ENCODE assay signal across 9 cellular contexts in the genomic region with DNA sequence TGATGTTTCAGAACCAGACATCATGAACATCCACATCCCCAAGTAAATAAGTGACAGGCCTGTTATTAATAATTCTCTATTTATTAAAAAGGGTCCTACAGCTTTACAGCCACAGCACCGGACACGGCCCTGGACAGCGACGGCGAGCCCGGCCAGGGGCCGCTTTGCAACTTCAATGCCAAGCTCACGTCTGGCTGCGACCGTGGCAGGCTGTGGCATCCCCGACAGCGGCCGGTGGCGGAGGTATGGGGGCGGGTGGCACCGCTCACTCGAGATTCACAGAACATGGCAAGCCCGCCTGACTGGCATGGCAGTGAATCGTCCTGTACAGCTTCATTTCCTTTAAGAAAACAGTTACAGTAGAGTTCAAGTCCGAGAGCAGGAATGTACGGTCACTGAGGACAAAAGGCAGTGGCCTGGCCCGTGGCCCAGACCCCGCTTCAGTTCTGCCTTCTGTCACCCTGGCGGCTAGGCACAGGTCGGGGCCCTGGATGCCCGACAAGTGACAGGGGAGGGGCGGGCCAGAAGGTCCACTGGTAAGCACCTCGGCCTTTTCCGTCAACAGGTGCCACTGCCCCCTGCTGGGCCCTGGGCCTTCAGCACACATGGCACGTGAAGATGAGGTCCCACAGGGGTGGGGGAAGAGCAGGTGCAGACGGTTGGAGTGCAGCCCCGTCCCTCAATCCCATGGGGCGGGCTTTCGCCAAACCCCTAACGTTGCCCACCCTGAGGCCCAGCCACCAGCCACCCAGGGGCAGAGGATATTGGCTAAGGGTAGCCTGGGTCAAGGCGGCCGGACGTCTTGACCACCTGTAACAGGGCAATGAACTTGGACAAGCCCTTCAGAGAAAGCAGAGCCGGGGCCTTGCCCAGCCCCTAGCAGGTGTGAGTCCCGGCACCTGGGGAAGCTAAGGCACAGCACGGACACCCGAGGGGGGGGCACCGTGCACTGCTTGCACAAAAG. TPM values are rescaled to one million over a fixed set of nuclear protein-coding genes. Genes with fewer than 3 reads are reported as not detected.
DNase-seq lines count a peak whose midpoint lies in the region; ATAC-seq, FAIRE-seq and TF ChIP-seq lines count a peak whose summit lies in the region.
"Had no signal": no experiment of that assay in that cellular context is flagged by ENCODE, and none has a peak within 500 bp of the region (broad histone marks: within the 10 kb centered on the region; RNA-seq: fewer than 3 reads in every experiment).

No MANE protein-coding gene starts in this region.

- H3K4me2 ChIP-seq in Loucy (ENCODE audit: low read depth, low read length, poor library complexity, severe bottlenecking): no peak overlapping the region

- no peaks in the 10 kb centered on the region for H3K9me2 ChIP-seq in Loucy (replicated peaks; ENCODE audit: low read depth, low read length)

- in situ Hi-C loops in gastrocnemius medialis (cut with MboI; ENCODE audit: low sequenced_read_pairs in 4 of 4): no loop called here

- intact Hi-C loops in natural killer cell (cut with micrococcal nuclease): loop anchor here (2.0 kb wide), 1 partner anchor 81 kb away; no protein-coding TSS in a partner anchor
- intact Hi-C loops in gastrocnemius medialis (cut with DNase I; ENCODE audit: low total_unique reads): no loop called here

- H3K9me3 Mint-ChIP-seq in effector memory CD8-positive, alpha-beta T cell: no peaks in the 10 kb centered on the region
- H3K9me3 Mint-ChIP-seq in natural killer cell: no peaks in the 10 kb centered on the region

- H2AFZ ChIP-seq in Loucy (ENCODE audit: low read length): no peak overlapping the region

- H3K27ac Mint-ChIP-seq in effector memory CD8-positive, alpha-beta T cell: peak overlapping the region; percentile 64 to 86
- H3K27ac Mint-ChIP-seq in natural killer cell: peak overlapping the region; percentile 47 to 81

- DNase-seq in D721Med (ENCODE audit: insufficient read length, low spot score) (no peak), natural killer cell (no peak), ecto neural progenitor cell (ENCODE audit: low spot score) (no peak), gastrocnemius medialis (no peak), NCI-H1694 treated with DMSO at 0.1 percent for 48 hours (lab: John Stamatoyannopoulos, UW) (no peak)
- DNase-seq in effector memory CD8-positive, alpha-beta T cell: no peak
- no peak for DNase-seq in activated CD4-positive, CD25-positive, alpha-beta regulatory T cell (lab: John Stamatoyannopoulos, UW)

- H3K27me3 ChIP-seq in Loucy (ENCODE audit: insufficient read depth, low read length, poor library complexity, severe bottlenecking): no peaks in the 10 kb centered on the region
- H3K27me3 ChIP-seq in gastrocnemius medialis: no peaks in the 10 kb centered on the region

- FAIRE-seq in D721Med (lab: Jason Lieb, UNC): no peak
- FAIRE-seq: endometrium had no signal

- H3F3A ChIP-seq in Loucy (ENCODE audit: low read depth): no peaks in the 10 kb centered on the region

- peaks cover 12% of the 10 kb centered on the region in 2 donors for H3K4me1 Mint-ChIP-seq in effector memory CD8-positive, alpha-beta T cell (ENCODE audit: low read depth in 2 of 2)
- H3K4me1 Mint-ChIP-seq in natural killer cell: peaks cover 26 to 33% of the 10 kb centered on the region in 2 donors

- H3K36me3 Mint-ChIP-seq in effector memory CD8-positive, alpha-beta T cell (ENCODE audit: insufficient read depth): peaks cover 86% of the 10 kb centered on the region
- H3K36me3 Mint-ChIP-seq in natural killer cell: no peaks in the 10 kb centered on the region

- no peaks in the 10 kb centered on the region for H3K27me3 Mint-ChIP-seq in effector memory CD8-positive, alpha-beta T cell
- H3K27me3 Mint-ChIP-seq in natural killer cell (ENCODE audit: low read depth in 2 of 2): no peaks in the 10 kb centered on the region

- H3K36me3 ChIP-seq in Loucy (ENCODE audit: insufficient read depth, low read length) (peaks cover 68% of the 10 kb centered on the region; the same call in 1 of the 2 replicates), gastrocnemius medialis (peaks cover 0 to 4% of the 10 kb centered on the region in 2 donors)

- H3K4me3 ChIP-seq in Loucy (ENCODE audit: low read length, poor library complexity, severe bottlenecking) (no peak overlapping the region), gastrocnemius medialis (no peak overlapping the region)

- H3K4me1 ChIP-seq in Loucy (ENCODE audit: insufficient read depth, low read length, poor library complexity, severe bottlenecking): no peaks in the 10 kb centered on the region
- H3K4me1 ChIP-seq in gastrocnemius medialis: peaks cover 24 to 44% of the 10 kb centered on the region in 2 donors

- TF ChIP-seq CTCF in D721Med (IDR thresholded peaks at IDR 0.05; ENCODE audit: insufficient read depth, missing control alignments) (peak; percentile 15), Loucy (conservative IDR thresholded peaks at IDR 0.05; ENCODE audit: low read length) (peak; percentile 57), natural killer cell (IDR thresholded peaks at IDR 0.05) (peak; percentile 20), gastrocnemius medialis (IDR thresholded peaks at IDR 0.05 in 4 of 5, conservative IDR thresholded peaks at IDR 0.05 in 1 of 5) (peak in 2 of 5 experiments; percentile 20 to 29)

- H3K9ac ChIP-seq in Loucy (ENCODE audit: low read depth, low read length, poor library complexity, severe bottlenecking): no peak overlapping the region

- H3K4me3 Mint-ChIP-seq in effector memory CD8-positive, alpha-beta T cell: peak overlapping the region in 1 of 2 donors; percentile 8
- H3K4me3 Mint-ChIP-seq in natural killer cell: no peak overlapping the region

- no peak for TF ChIP-seq POLR2A in gastrocnemius medialis (IDR thresholded peaks at IDR 0.05)

- H3K27ac ChIP-seq in gastrocnemius medialis: no peak overlapping the region

- peak; percentile 35 for ATAC-seq in effector memory CD8-positive, alpha-beta T cell (replicated peaks)
- ATAC-seq in natural killer cell: peak in 2 of 3 donors; percentile 29 to 40
- ATAC-seq in gastrocnemius medialis: no peak

- H3K79me2 ChIP-seq in Loucy (ENCODE audit: insufficient read depth, low read length): no peaks in the 10 kb centered on the region

- H3K9me3 ChIP-seq in Loucy (ENCODE audit: insufficient read depth, low read depth, low read length): no peaks in the 10 kb centered on the region
- H3K9me3 ChIP-seq in gastrocnemius medialis: no peaks in the 10 kb centered on the region

- H4K20me1 ChIP-seq in Loucy (ENCODE audit: insufficient read depth, low read length, poor library complexity, severe bottlenecking): no peaks in the 10 kb centered on the region

RNA-seq across cellular contexts. Expression of a gene that starts 30.3 kb away (rescaled TPM):
- total RNA-seq in natural killer cell (10 to 100 TPM; 78.6 to 93.1 (median 85.5) TPM), gastrocnemius medialis (10 to 100 TPM in 3 of 4 donors, 1 to 10 TPM in 1; 9.3 to 14.8 (median 14.5) TPM)

RNA-seq across cellular contexts. Expression of a gene that starts 30.4 kb away (rescaled TPM):
- total RNA-seq in natural killer cell: 100 to 1,000 TPM; 142 to 167 (median 165) TPM
- 1 to 10 TPM; 4.8 to 8.2 (median 7.6) TPM for total RNA-seq in gastrocnemius medialis

Comparison
In these comparisons a context has a peak if more than half of its experiments do, and no peak if none do; other contexts are left out.
1. ATAC-seq: peak in effector memory CD8-positive, alpha-beta T cell (single experiment) and natural killer cell (2 of 3); none in gastrocnemius medialis (0 of 2).
2. RNA of a gene that starts 30.3 kb away (total RNA-seq): 78.6 to 93.1 TPM in natural killer cell; 9.3 to 14.8 TPM in gastrocnemius medialis; every median in the first group is over 4 times any median in the second.
3. RNA of a gene that starts 30.4 kb away (total RNA-seq): 142 to 167 TPM in natural killer cell; 4.8 to 8.2 TPM in gastrocnemius medialis; every median in the first group is over 10 times any median in the second.